ENCODE assay signal across 12 cellular contexts in genomic region chr9:110918316-110919054, GRCh38.
DNase-seq lines count a peak whose midpoint lies in the region; ATAC-seq, FAIRE-seq and TF ChIP-seq lines count a peak whose summit lies in the region.
"Had no signal": no experiment of that assay in that cellular context is flagged by ENCODE, and none has a peak within 500 bp of the region (broad histone marks: within the 10 kb centered on the region; RNA-seq: fewer than 3 reads in every experiment).

No MANE protein-coding gene starts in this region.

- peak overlapping the region; percentile 72 for H2AK5ac ChIP-seq in IMR-90 (ENCODE audit: low read depth, low read length)

- ATAC-seq in A549 (peak; percentile 58 to 66; a peak in 5 of 6 replicates), IMR-90 (ENCODE audit: low read depth) (peak; percentile 56), GM21619 (IDR thresholded peaks at IDR 0.05; ENCODE audit: unreplicated experiment) (no peak), HG03354 (IDR thresholded peaks at IDR 0.05; ENCODE audit: poor library complexity, severe bottlenecking, unreplicated experiment) (no peak)
- ATAC-seq: activated CD4-positive, alpha-beta T cell treated with anti-CD3 and anti-CD28 coated beads for 36 hours had no signal

- H3K4me2 ChIP-seq in A549 (peak overlapping the region; percentile 74), IMR-90 (ENCODE audit: low read depth, low read length) (peak overlapping the region; percentile 75), mammary epithelial cell (ENCODE audit: insufficient read depth, low read depth, low read length) (peak overlapping the region; percentile 53)
- H3K4me2 ChIP-seq: KMS-11 had no signal

- H4K5ac ChIP-seq in IMR-90 (ENCODE audit: low read depth, low read length), result peak overlapping the region; percentile 92

- peaks cover 19% of the 10 kb centered on the region; the same call in 1 of the 2 replicates for H4K20me1 ChIP-seq in IMR-90 (ENCODE audit: insufficient read depth, low read length)
- H4K20me1 ChIP-seq in mammary epithelial cell (ENCODE audit: insufficient read depth, low read length), result no peaks in the 10 kb centered on the region

- BruUV-seq in IMR-90 (replicated peaks; lab: Mats Ljungman, UMichigan) (no TSS peak), mammary epithelial cell (replicated peaks; lab: Mats Ljungman, UMichigan) (TSS peak; percentile 78)

- H3K9me3 ChIP-seq in A549 (peaks cover 9% of the 10 kb centered on the region; the same call in 1 of the 3 replicates), IMR-90 (ENCODE audit: control insufficient read depth, insufficient read depth, low read length) (no peaks in the 10 kb centered on the region), mammary epithelial cell (replicated peaks; ENCODE audit: insufficient read depth, low read length) (no peaks in the 10 kb centered on the region)

- peak overlapping the region; percentile 91 for H3K14ac ChIP-seq in IMR-90 (replicated peaks; ENCODE audit: low read depth, low read length)

- H2BK5ac ChIP-seq in IMR-90 (ENCODE audit: low read depth, low read length, poor library complexity, severe bottlenecking), result peak overlapping the region; percentile 100

- peak overlapping the region; percentile 93 for H2BK120ac ChIP-seq in IMR-90 (ENCODE audit: low read depth, low read length)

- POLR2A ChIA-PET in A549 (lab: Yijun Ruan, JAX) (no interaction called here), IMR-90 (lab: Charles Lee; ENCODE audit: unreplicated experiment) (interaction anchor here (0.6 to 0.8 kb wide), 2 partner anchors 17 to 77 kb away, joined by 3 read pairs; no protein-coding TSS in a partner anchor)

- dilution Hi-C loops in IMR-90 (cut with HindIII; ENCODE audit: low sequenced_read_pairs, unreplicated experiment), result no loop called here
- dilution Hi-C loops in mammary epithelial cell (cut with HindIII; ENCODE audit: low sequenced_read_pairs), result no loop called here

- peak overlapping the region; percentile 94 for H3K23ac ChIP-seq in IMR-90 (ENCODE audit: low read depth, low read length)

- no peak for FAIRE-seq in A549 (lab: Jason Lieb, UNC)

- H2AK9ac ChIP-seq in IMR-90 (replicated peaks; ENCODE audit: low read depth, low read length, poor library complexity), result peak overlapping the region; percentile 74

- no peak for TF ChIP-seq EP300 in A549 (IDR thresholded peaks at IDR 0.05)

- H3K27me3 ChIP-seq in IMR-90 (ENCODE audit: control insufficient read depth, insufficient read depth, low read length) (no peaks in the 10 kb centered on the region), mammary epithelial cell (ENCODE audit: insufficient read depth, low read length) (no peaks in the 10 kb centered on the region)

- H3K36me3 ChIP-seq in IMR-90 (ENCODE audit: control insufficient read depth, insufficient read depth, low read length) (peaks cover 9% of the 10 kb centered on the region), mammary epithelial cell (ENCODE audit: insufficient read depth, low read length) (no peaks in the 10 kb centered on the region)

- CTCF ChIA-PET in A549 (lab: Yijun Ruan, JAX) (interaction anchor here (0.6 to 1.5 kb wide), 4 partner anchors 12 to 1507 kb away, joined by 3 to 5 read pairs (median 3); no protein-coding TSS in a partner anchor), IMR-90 (lab: Yijun Ruan, JAX) (interaction anchor here (0.6 to 0.7 kb wide), 5 partner anchors 17 to 165 kb away, joined by 3 to 5 read pairs (median 3); no protein-coding TSS in a partner anchor), mammary epithelial cell (lab: Charles Lee; ENCODE audit: low non-redundant PET) (no interaction called here)

- H3K4me3 ChIP-seq in A549, result no peak overlapping the region
- H3K4me3 ChIP-seq in IMR-90 (ENCODE audit: insufficient read depth, low read depth, low read length), result peak overlapping the region; percentile 21; the same call in 1 of the 2 replicates
- H3K4me3 ChIP-seq in mammary epithelial cell (replicated peaks in 1 of 3; ENCODE audit: insufficient read depth in 1 of 3, low read depth in 2 of 3, low read length in 3 of 3), result no peak overlapping the region

- peaks cover 24% of the 10 kb centered on the region for H3K79me2 ChIP-seq in mammary epithelial cell (ENCODE audit: insufficient read depth, low read length)

- TF ChIP-seq RAD21 in A549 (conservative IDR thresholded peaks at IDR 0.05 in 1 of 2, IDR thresholded peaks at IDR 0.05 in 1 of 2) (0 out of 5 replicates have a peak, but pooled peaks of 1 of the 2 experiments have one; percentile 26), IMR-90 (IDR thresholded peaks at IDR 0.05; ENCODE audit: low read length) (no peak)

- TF ChIP-seq CTCF in A549 (IDR thresholded peaks at IDR 0.05) (no peak), IMR-90 (conservative IDR thresholded peaks at IDR 0.05; ENCODE audit: low read depth, low read length) (no peak), mammary epithelial cell (conservative IDR thresholded peaks at IDR 0.05 in 1 of 2, IDR thresholded peaks at IDR 0.05 in 1 of 2; ENCODE audit: extremely low read depth in 1 of 2, insufficient read depth in 1 of 2, low read depth in 1 of 2, low read length in 2 of 2) (no peak)

- peak overlapping the region; percentile 89; the same call in 1 of the 2 replicates for H3K18ac ChIP-seq in IMR-90 (ENCODE audit: low read depth, low read length)

- H3K9ac ChIP-seq in IMR-90 (ENCODE audit: low read depth, low read length), result peak overlapping the region; percentile 16
- H3K9ac ChIP-seq in mammary epithelial cell (ENCODE audit: insufficient read depth, low read length), result no peak overlapping the region
- H3K9ac ChIP-seq: KMS-11 had no signal

- no peak for TF ChIP-seq POLR2A in A549 (IDR thresholded peaks at IDR 0.05; ENCODE audit: low read length)
- TF ChIP-seq POLR2A in IMR-90 (IDR thresholded peaks at IDR 0.05; ENCODE audit: low read depth, low read length), result no peak

- H3K79me1 ChIP-seq in IMR-90 (ENCODE audit: low read depth in 1 of 2, low read length in 2 of 2), result peaks cover 40 to 78% of the 10 kb centered on the region in 2 experiments

- in situ Hi-C loops in IMR-90 (cut with MboI; ENCODE audit: low sequenced_read_pairs), result loop anchor here (25.0 kb wide), 1 partner anchor 281 kb away; no protein-coding TSS in a partner anchor
- in situ Hi-C loops in mammary epithelial cell (cut with MboI; ENCODE audit: low sequenced_read_pairs in 2 of 2), result no loop called here

- H3K27ac ChIP-seq in A549 (peak overlapping the region; percentile 96 to 99), IMR-90 (ENCODE audit: insufficient read depth, low read length) (peak overlapping the region; percentile 91), mammary epithelial cell (ENCODE audit: insufficient read depth, low read depth, low read length) (peak overlapping the region; percentile 58)
- H3K27ac ChIP-seq: KMS-11 had no signal

- H2BK15ac ChIP-seq in IMR-90 (ENCODE audit: low read depth, low read length), result peak overlapping the region; percentile 90

- peak overlapping the region; percentile 76 for H3K56ac ChIP-seq in IMR-90 (ENCODE audit: extremely low read depth, insufficient read depth, low read length)

- H3K4me1 ChIP-seq in A549, result peaks cover 62% of the 10 kb centered on the region
- H3K4me1 ChIP-seq in IMR-90 (ENCODE audit: control insufficient read depth, insufficient read depth, low read length), result peaks cover 33% of the 10 kb centered on the region
- H3K4me1 ChIP-seq in mammary epithelial cell (ENCODE audit: insufficient read depth, low read length), result peaks cover 26% of the 10 kb centered on the region

- H4K8ac ChIP-seq in IMR-90 (ENCODE audit: low read depth in 2 of 2, low read length in 2 of 2), result peak overlapping the region; percentile 39 to 93

- H4K91ac ChIP-seq in IMR-90 (ENCODE audit: insufficient read depth, low read depth, low read length), result peak overlapping the region; percentile 98

- peak in 1 of 2 experiments; percentile 41 for DNase-seq in A549 (ENCODE audit: low read depth in 1 of 2, low spot score in 1 of 2)
- peak; percentile 89 for DNase-seq in IMR-90
- DNase-seq in mammary epithelial cell, result peak; percentile 62
- peak; percentile 92 for DNase-seq in iris pigment epithelial cell (ENCODE audit: low read depth)
- no peak for DNase-seq in putamen (ENCODE audit: low spot score)
- DNase-seq in activated CD4-positive, alpha-beta T cell treated with anti-CD3 and anti-CD28 coated beads, Interleukin-2, amount 50 U/mL, for 1 hour, result no peak
- DNase-seq: activated CD4-positive, alpha-beta T cell treated with anti-CD3 and anti-CD28 coated beads for 36 hours; central memory CD4-positive, alpha-beta T cell; NCI-H2107 had no signal

- H3K4ac ChIP-seq in IMR-90 (ENCODE audit: low read depth, low read length), result peak overlapping the region; percentile 99

- peak overlapping the region; percentile 75 for H2BK20ac ChIP-seq in IMR-90 (ENCODE audit: low read depth, low read length)

- intact Hi-C loops in IMR-90 (cut with micrococcal nuclease), result loop anchor here (5.0 to 10.0 kb wide), 3 partner anchors 121 to 376 kb away; no protein-coding TSS in a partner anchor
- intact Hi-C loops in mammary epithelial cell (cut with micrococcal nuclease), result no loop called here

- 67% methylated on average over 1 of the region's 1 CpG for WGBS in A549 (ENCODE audit: missing lambda C conversion rate)
- WGBS in IMR-90 (ENCODE audit: extremely low coverage in 2 of 2, insufficient read length in 1 of 2), 2 experiments, result no CpG with 5 or more reads among the region's 1 CpG
- 81% methylated on average over 1 of the region's 1 CpG for WGBS in mammary epithelial cell (ENCODE audit: low coverage, missing lambda C conversion rate)

- H2AFZ ChIP-seq in IMR-90 (replicated peaks; ENCODE audit: low read length, poor library complexity) (no peak overlapping the region), mammary epithelial cell (ENCODE audit: low read depth, low read length) (no peak overlapping the region)

- H3K9me1 ChIP-seq in IMR-90 (ENCODE audit: insufficient read depth, low read length), result peaks cover 23% of the 10 kb centered on the region

TF ChIP-seq in A549, 52 proteins besides CTCF, POLR2A, EP300 and RAD21 (continues in another document):
- TF ChIP-seq MAZ (IDR thresholded peaks at IDR 0.05; ENCODE audit: borderline replicate concordance, low read depth, low read length), result no peak

TF ChIP-seq in IMR-90, 13 proteins besides CTCF, POLR2A, EP300 and RAD21:
- TF ChIP-seq MAFK (IDR thresholded peaks at IDR 0.05; ENCODE audit: low read depth, low read length) (no peak), CHD1 (IDR thresholded peaks at IDR 0.05; ENCODE audit: low read depth, low read length) (no peak), BHLHE40 (IDR thresholded peaks at IDR 0.05; ENCODE audit: low read depth, low read length) (no peak), CEBPB (IDR thresholded peaks at IDR 0.05; ENCODE audit: low read depth, low read length) (peak; percentile 72), FOS (IDR thresholded peaks at IDR 0.05; ENCODE audit: low read depth, low read length) (peak; percentile 9; the same call in 1 of the 2 replicates), SMC3 (IDR thresholded peaks at IDR 0.05; ENCODE audit: low read depth, low read length) (no peak)

Comparison
In these comparisons a context has a peak if more than half of its experiments do, and no peak if none do; other contexts are left out.
1. ATAC-seq: peak in A549 (2 of 2) and IMR-90 (single experiment); none in GM21619 (single experiment) and HG03354 (single experiment).
2. DNase-seq: peak in IMR-90 (single experiment), mammary epithelial cell (single experiment) and iris pigment epithelial cell (single experiment); none in putamen (single experiment) and activated CD4-positive, alpha-beta T cell treated with anti-CD3 and anti-CD28 coated beads, Interleukin-2, amount 50 U/mL, for 1 hour (single experiment).
3. Peak in every context shown above with its lines, with median percentiles within 50 percentile points of each other: H3K27ac ChIP-seq and H3K4me2 ChIP-seq.